Comparison of ENCODE assay signal across 13 cellular contexts in genomic region chr7:130853503-130854279, GRCh38.
A peak's percentile ranks its signal among the peaks of the same experiment; 100 is the strongest.
DNase-seq lines count a peak whose midpoint lies in the region; ATAC-seq and TF ChIP-seq lines count a peak whose summit lies in the region.
"Had no signal": no experiment of that assay in that cellular context is flagged by ENCODE, and none has a peak within 500 bp of the region (broad histone marks: within the 10 kb centered on the region; RNA-seq: fewer than 3 reads in every experiment).

No MANE protein-coding gene starts in this region.

- no peaks in the 10 kb centered on the region for H3K27me3 ChIP-seq in CD8-positive, alpha-beta memory T cell (ENCODE audit: insufficient read depth, low read length, poor library complexity, severe bottlenecking)

- H3K36me3 ChIP-seq in CD8-positive, alpha-beta memory T cell (ENCODE audit: insufficient read depth, low read length): peaks cover 8% of the 10 kb centered on the region

- no peak for ATAC-seq in HG02642 (IDR thresholded peaks at IDR 0.05; ENCODE audit: poor library complexity, unreplicated experiment)
- ATAC-seq: T-helper 17 cell had no signal

- CTCF ChIA-PET in RWPE1 (lab: Yijun Ruan, JAX): no interaction called here
- CTCF ChIA-PET in CD8-positive, alpha-beta memory T cell (lab: Charles Lee): no interaction called here

- no peak overlapping the region for H3K4me3 Mint-ChIP-seq in CD8-positive, alpha-beta memory T cell
- H3K4me3 Mint-ChIP-seq: T-helper 17 cell had no signal

- peak overlapping the region in 1 of 8 donors; percentile 75 for H3K27ac Mint-ChIP-seq in CD8-positive, alpha-beta memory T cell

- H3K27ac ChIP-seq in RWPE1: no peak overlapping the region; the same call in 1 of the 2 replicates
- no peak overlapping the region for H3K27ac ChIP-seq in CD8-positive, alpha-beta memory T cell (ENCODE audit: low read depth, low read length)
- H3K27ac ChIP-seq: parathyroid adenoma had no signal

- DNase-seq in A172 (ENCODE audit: low spot score): peak; percentile 89
- peak; percentile 94 for DNase-seq in HCEC 1CT
- DNase-seq in RWPE1 (ENCODE audit: low spot score): peak; percentile 74
- peak; percentile 71 for DNase-seq in fibroblast of villous mesenchyme (ENCODE audit: low read depth)
- DNase-seq in amniotic stem cell (lab: John Stamatoyannopoulos, UW): no peak
- no peak for DNase-seq in CD8-positive, alpha-beta memory T cell
- no peak for DNase-seq in HuH-7 (ENCODE audit: low spot score)
- DNase-seq: activated CD4-positive, alpha-beta T cell treated with anti-CD3 and anti-CD28 coated beads, Interleukin-2, amount 50 U/mL, for 4 hours; caudate nucleus; NCI-H2171; T-helper 17 cell had no signal

- no peaks in the 10 kb centered on the region for H3K27me3 Mint-ChIP-seq in CD8-positive, alpha-beta memory T cell
- H3K27me3 Mint-ChIP-seq: T-helper 17 cell had no signal

- no peaks in the 10 kb centered on the region for H3K4me1 Mint-ChIP-seq in CD8-positive, alpha-beta memory T cell

- TF ChIP-seq CTCF in RWPE1 (conservative IDR thresholded peaks at IDR 0.05; ENCODE audit: low read depth): no peak; the same call in none of the 2 replicates
- no peak for TF ChIP-seq CTCF in fibroblast of villous mesenchyme (IDR thresholded peaks at IDR 0.05; ENCODE audit: insufficient read depth, low read depth, low read length)

- no peak overlapping the region for H3K4me3 ChIP-seq in fibroblast of villous mesenchyme (ENCODE audit: low read depth, low read length)
- H3K4me3 ChIP-seq in CD8-positive, alpha-beta memory T cell (ENCODE audit: low read length): no peak overlapping the region

- H3K9me3 Mint-ChIP-seq in CD8-positive, alpha-beta memory T cell: peaks cover 22 to 38% (median 33%) of the 10 kb centered on the region in 5 donors

- no peaks in the 10 kb centered on the region for H3K4me1 ChIP-seq in CD8-positive, alpha-beta memory T cell (ENCODE audit: insufficient read depth, low read length)
- H3K4me1 ChIP-seq: parathyroid adenoma had no signal

- H3K9me3 ChIP-seq in CD8-positive, alpha-beta memory T cell (ENCODE audit: low read length): peaks cover 16% of the 10 kb centered on the region

- POLR2A ChIA-PET in RWPE1 (lab: Yijun Ruan, JAX; ENCODE audit: low non-redundant PET): no interaction called here
- POLR2A ChIA-PET in CD8-positive, alpha-beta memory T cell (lab: Charles Lee): no interaction called here

- H3K36me3 Mint-ChIP-seq in CD8-positive, alpha-beta memory T cell: peaks cover 39 to 52% (median 45%) of the 10 kb centered on the region in 3 donors

Comparison
In these comparisons a context has a peak if more than half of its experiments do, and no peak if none do; other contexts are left out.
1. DNase-seq: peak in A172 (single experiment), HCEC 1CT (single experiment), RWPE1 (single experiment) and fibroblast of villous mesenchyme (single experiment); none in amniotic stem cell (single experiment), CD8-positive, alpha-beta memory T cell (0 of 5) and HuH-7 (single experiment).